In genomic region chr17:83026311-83026811, GRCh38 we compare ENCODE assay signal across 21 cellular contexts. TPM values are rescaled to one million over a fixed set of nuclear protein-coding genes. Genes with fewer than 3 reads are reported as not detected.
DNase-seq lines count a peak whose midpoint lies in the region; ATAC-seq and TF ChIP-seq lines count a peak whose summit lies in the region.
"Had no signal": no experiment of that assay in that cellular context is flagged by ENCODE, and none has a peak within 500 bp of the region (broad histone marks: within the 10 kb centered on the region; RNA-seq: fewer than 3 reads in every experiment).

No MANE protein-coding gene starts in this region.

- H3K9me3 Mint-ChIP-seq in natural killer cell, result no peaks in the 10 kb centered on the region
- no peaks in the 10 kb centered on the region for H3K9me3 Mint-ChIP-seq in natural killer cell treated with Interleukin-12 subunit alpha and Interleukin-12 subunit beta and Interleukin-15 and Interleukin-18, amount 100 ng/mL, for 72 hours
- no peaks in the 10 kb centered on the region for H3K9me3 Mint-ChIP-seq in effector memory CD8-positive, alpha-beta T cell
- H3K9me3 Mint-ChIP-seq: neural crest cell had no signal

- no peaks in the 10 kb centered on the region for H3K27me3 Mint-ChIP-seq in natural killer cell (ENCODE audit: low read depth in 2 of 2)
- H3K27me3 Mint-ChIP-seq in natural killer cell treated with Interleukin-12 subunit alpha and Interleukin-12 subunit beta and Interleukin-15 and Interleukin-18, amount 100 ng/mL, for 72 hours, result peaks cover 0 to 3% of the 10 kb centered on the region in 2 donors
- no peaks in the 10 kb centered on the region for H3K27me3 Mint-ChIP-seq in effector memory CD8-positive, alpha-beta T cell
- H3K27me3 Mint-ChIP-seq: T-helper 17 cell had no signal

- no peaks in the 10 kb centered on the region for H3K36me3 Mint-ChIP-seq in natural killer cell
- H3K36me3 Mint-ChIP-seq in natural killer cell treated with Interleukin-12 subunit alpha and Interleukin-12 subunit beta and Interleukin-15 and Interleukin-18, amount 100 ng/mL, for 72 hours, result peaks cover 4% of the 10 kb centered on the region
- peaks cover 6% of the 10 kb centered on the region for H3K36me3 Mint-ChIP-seq in effector memory CD8-positive, alpha-beta T cell (ENCODE audit: insufficient read depth)

- peaks cover 16 to 33% of the 10 kb centered on the region in 2 donors for H3K4me1 Mint-ChIP-seq in natural killer cell
- peaks cover 15 to 27% of the 10 kb centered on the region in 2 donors for H3K4me1 Mint-ChIP-seq in natural killer cell treated with Interleukin-12 subunit alpha and Interleukin-12 subunit beta and Interleukin-15 and Interleukin-18, amount 100 ng/mL, for 72 hours (ENCODE audit: low read depth in 2 of 2)
- H3K4me1 Mint-ChIP-seq in effector memory CD8-positive, alpha-beta T cell (ENCODE audit: low read depth in 2 of 2), result peaks cover 16 to 20% of the 10 kb centered on the region in 2 donors

- intact Hi-C loops in natural killer cell (cut with micrococcal nuclease) (no loop called here), sciatic nerve (cut with DNase I) (no loop called here)

- H3K27ac Mint-ChIP-seq in natural killer cell, result no peak overlapping the region
- H3K27ac Mint-ChIP-seq in natural killer cell treated with Interleukin-12 subunit alpha and Interleukin-12 subunit beta and Interleukin-15 and Interleukin-18, amount 100 ng/mL, for 72 hours, result no peak overlapping the region
- peak overlapping the region; percentile 11 to 39 for H3K27ac Mint-ChIP-seq in effector memory CD8-positive, alpha-beta T cell
- H3K27ac Mint-ChIP-seq: T-helper 17 cell had no signal

- TF ChIP-seq CTCF in natural killer cell (IDR thresholded peaks at IDR 0.05), result no peak

- DNase-seq in natural killer cell (no peak), sciatic nerve (ENCODE audit: low spot score) (peak; percentile 25), NCI-H128 (lab: John Stamatoyannopoulos, UW; ENCODE audit: unreplicated experiment) (no peak), T-helper 1 cell (no peak)
- no peak for DNase-seq in natural killer cell treated with Interleukin-12 subunit alpha and Interleukin-12 subunit beta and Interleukin-15 and Interleukin-18, amount 100 ng/mL, for 72 hours (ENCODE audit: low spot score)
- no peak for DNase-seq in effector memory CD8-positive, alpha-beta T cell
- DNase-seq: activated CD4-positive, alpha-beta T cell treated with anti-CD3 and anti-CD28 coated beads for 1 hour; body of pancreas; Calu3; effector memory CD4-positive, alpha-beta T cell; gastrocnemius medialis; hypothalamus; Kasumi-1; NCI-H187 treated with DMSO at 0.1 percent for 48 hours; NCI-H526; substantia nigra; T-helper 17 cell had no signal

- ATAC-seq in natural killer cell (peak in 2 of 3 donors; percentile 30 to 43), sciatic nerve (no peak), GM21423 (IDR thresholded peaks at IDR 0.05; ENCODE audit: unreplicated experiment) (no peak)
- ATAC-seq in natural killer cell treated with Interleukin-12 subunit alpha and Interleukin-12 subunit beta and Interleukin-15 and Interleukin-18, amount 100 ng/mL, for 72 hours, result no peak
- ATAC-seq in effector memory CD8-positive, alpha-beta T cell (replicated peaks), result peak; percentile 41
- ATAC-seq: body of pancreas, gastrocnemius medialis, HepG2, Panc1, T-helper 17 cell had no signal

- peak overlapping the region; percentile 46 for H3K4me3 Mint-ChIP-seq in natural killer cell
- H3K4me3 Mint-ChIP-seq in natural killer cell treated with Interleukin-12 subunit alpha and Interleukin-12 subunit beta and Interleukin-15 and Interleukin-18, amount 100 ng/mL, for 72 hours, result no peak overlapping the region
- H3K4me3 Mint-ChIP-seq in effector memory CD8-positive, alpha-beta T cell, result peak overlapping the region; percentile 61 to 70
- H3K4me3 Mint-ChIP-seq: neural crest cell, T-helper 17 cell had no signal

RNA-seq across cellular contexts. Expression of gene METRNL, which starts 53.0 kb away (rescaled TPM):
- total RNA-seq in natural killer cell (100 to 1,000 TPM; 227 to 390 (median 325) TPM), sciatic nerve (131 TPM)
- total RNA-seq in natural killer cell treated with Interleukin-12 subunit alpha and Interleukin-12 subunit beta and Interleukin-15 and Interleukin-18, amount 100 ng/mL, for 72 hours, result 100 to 1,000 TPM; 179 to 208 TPM

Comparison
In these comparisons a context has a peak if more than half of its experiments do, and no peak if none do; other contexts are left out.
1. ATAC-seq: peak in natural killer cell (2 of 3) and effector memory CD8-positive, alpha-beta T cell (single experiment); none in natural killer cell treated with Interleukin-12 subunit alpha and Interleukin-12 subunit beta and Interleukin-15 and Interleukin-18, amount 100 ng/mL, for 72 hours (0 of 2), sciatic nerve (single experiment) and GM21423 (single experiment).
2. H3K27ac Mint-ChIP-seq: peak in effector memory CD8-positive, alpha-beta T cell (2 of 2); none in natural killer cell (0 of 2) and natural killer cell treated with Interleukin-12 subunit alpha and Interleukin-12 subunit beta and Interleukin-15 and Interleukin-18, amount 100 ng/mL, for 72 hours (0 of 2).